Comparison of ENCODE assay signal across 11 cellular contexts in the genomic region with DNA sequence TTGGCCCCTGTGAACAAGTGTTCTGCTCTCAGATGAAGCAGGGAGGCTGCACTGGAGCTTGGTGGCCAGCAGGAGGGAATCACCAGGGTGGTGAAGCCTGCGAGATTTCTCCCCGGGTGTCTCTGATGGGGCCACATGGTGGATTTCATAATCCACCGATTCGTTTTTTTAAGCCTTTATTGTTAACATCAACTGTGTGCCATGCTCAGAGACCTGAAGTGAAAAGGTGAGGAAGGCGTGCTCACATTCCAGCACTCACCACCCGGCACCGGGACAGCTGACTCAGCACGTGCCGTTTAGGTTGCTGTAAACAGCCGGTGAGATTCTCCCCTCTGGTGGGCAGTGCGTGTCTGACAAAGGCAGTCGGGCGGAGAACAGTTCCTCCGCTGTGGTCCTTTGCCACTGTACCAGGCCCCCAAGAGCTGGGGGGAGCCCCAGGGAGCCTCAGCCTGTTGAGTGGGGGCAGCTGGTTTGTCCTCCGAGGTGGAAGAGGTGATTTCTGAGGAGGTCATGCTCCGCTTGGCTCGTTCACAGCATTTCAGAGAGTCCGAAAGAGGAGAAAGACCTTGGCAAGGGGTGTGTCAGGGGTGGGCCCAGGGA. TPM values are rescaled to one million over a fixed set of nuclear protein-coding genes. Genes with fewer than 3 reads are reported as not detected.
DNase-seq lines count a peak whose midpoint lies in the region; ATAC-seq, FAIRE-seq and TF ChIP-seq lines count a peak whose summit lies in the region.
"Had no signal": no experiment of that assay in that cellular context is flagged by ENCODE, and none has a peak within 500 bp of the region (broad histone marks: within the 10 kb centered on the region; RNA-seq: fewer than 3 reads in every experiment).

No MANE protein-coding gene starts in this region.

- peak; percentile 97 for FAIRE-seq in urothelium cell line (lab: Jason Lieb, UNC)

- H3K9me3 ChIP-seq in left ventricle myocardium inferior (replicated peaks) (no peaks in the 10 kb centered on the region), SK-N-MC (ENCODE audit: low read depth, low read length) (no peaks in the 10 kb centered on the region)

- peaks cover 45% of the 10 kb centered on the region for H3K4me1 ChIP-seq in left ventricle myocardium inferior

- DNase-seq in left ventricle myocardium inferior (no peak), Right ventricle myocardium superior (no peak), SK-N-MC (ENCODE audit: low read depth, low spot score) (no peak), iPS-NIHi11 (ENCODE audit: low spot score) (peak; percentile 42), urothelium cell line (ENCODE audit: low spot score) (peak; percentile 86), DMS153 treated with DMSO at 0.1 percent for 48 hours (lab: John Stamatoyannopoulos, UW; ENCODE audit: unreplicated experiment) (no peak), HUDEP-2 (lab: John Stamatoyannopoulos, UW; ENCODE audit: unreplicated experiment in 76 of 76) (no peak)
- no peak for DNase-seq in central memory CD4-positive, alpha-beta T cell
- DNase-seq: hypothalamus had no signal

- peak; percentile 33 for TF ChIP-seq CTCF in left ventricle myocardium inferior (IDR thresholded peaks at IDR 0.05; ENCODE audit: borderline replicate concordance)

- H3K27me3 ChIP-seq in left ventricle myocardium inferior (ENCODE audit: low read depth), result no peaks in the 10 kb centered on the region

- H3K36me3 ChIP-seq in left ventricle myocardium inferior (peaks cover 38% of the 10 kb centered on the region), SK-N-MC (ENCODE audit: insufficient read depth, low read length) (peaks cover 3% of the 10 kb centered on the region)

- ATAC-seq in Right ventricle myocardium superior (ENCODE audit: poor library complexity), result no peak
- ATAC-seq: activated CD4-positive, CD25-positive, alpha-beta regulatory T cell treated with anti-CD3 and anti-CD28 coated beads, Interleukin-2, amount 50 U/mL, for 24 hours; CD8-positive, alpha-beta T cell had no signal

- H3K27ac ChIP-seq in left ventricle myocardium inferior (replicated peaks) (no peak overlapping the region), SK-N-MC (0 out of 2 replicates have a peak overlapping the region, but pooled peaks have one; percentile 50)

- intact Hi-C loops in left ventricle myocardium inferior (cut with micrococcal nuclease) (no loop called here), Right ventricle myocardium superior (cut with DNase I) (no loop called here)

- peak overlapping the region; percentile 37 for H3K9ac ChIP-seq in SK-N-MC (ENCODE audit: insufficient read length)

- H3K4me3 ChIP-seq in left ventricle myocardium inferior (no peak overlapping the region), SK-N-MC (no peak overlapping the region)

RNA-seq across cellular contexts. Expression of gene AHRR, which starts 12.7 kb away (rescaled TPM):
- total RNA-seq in left ventricle myocardium inferior (1.4 TPM), Right ventricle myocardium superior (1.8 TPM)

RNA-seq across cellular contexts. Expression of gene PDCD6, which starts 37.3 kb away (rescaled TPM):
- 34.2 TPM for total RNA-seq in left ventricle myocardium inferior
- total RNA-seq in Right ventricle myocardium superior, result 32.4 TPM

Comparison
In these comparisons a context has a peak if more than half of its experiments do, and no peak if none do; other contexts are left out.
1. DNase-seq: peak in iPS-NIHi11 (single experiment) and urothelium cell line (single experiment); none in left ventricle myocardium inferior (single experiment), Right ventricle myocardium superior (single experiment), SK-N-MC (single experiment), DMS153 treated with DMSO at 0.1 percent for 48 hours (single experiment), central memory CD4-positive, alpha-beta T cell (single experiment) and HUDEP-2 (0 of 76).